In the genomic region with DNA sequence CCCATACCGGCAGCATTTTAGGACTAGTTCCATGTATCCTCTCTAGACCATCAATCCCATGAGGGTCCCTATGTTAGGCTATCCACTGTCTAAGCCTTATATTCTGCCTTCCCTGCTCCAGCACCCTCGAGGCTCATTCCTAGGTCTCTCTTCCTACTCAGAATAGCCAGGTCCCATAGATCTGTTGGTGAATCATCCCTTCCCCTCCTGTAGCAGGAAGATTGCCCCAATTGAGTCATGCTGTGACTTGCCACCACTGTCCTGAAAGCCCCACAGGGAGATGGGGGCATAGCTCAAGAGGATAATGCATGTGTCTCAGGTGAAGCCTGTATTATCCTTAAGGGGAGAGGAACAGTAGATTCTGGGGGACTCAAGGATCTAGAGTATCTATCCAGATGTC, we compare ENCODE assay signal across 29 cellular contexts.
"Had no signal": no experiment of that assay in that cellular context is flagged by ENCODE, and none has a peak within 500 bp of the region (broad histone marks: within the 10 kb centered on the region; RNA-seq: fewer than 3 reads in every experiment).

No MANE protein-coding gene starts in this region.

- H3K9me3 Mint-ChIP-seq: activated CD4-positive, alpha-beta memory T cell treated with anti-CD3 and anti-CD28 coated beads, Interleukin-2, amount 10 ng/mL, durations not matched to agents 7 days and 5 days; activated naive CD4-positive, alpha-beta T cell treated with anti-CD3 and anti-CD28 coated beads, Interleukin-2, amount 10 ng/mL, durations not matched to agents 7 days and 5 days; activated naive CD8-positive, alpha-beta T cell treated with anti-CD3 and anti-CD28 coated beads for 36 hours had no signal

- ATAC-seq: activated CD8-positive, alpha-beta memory T cell treated with anti-CD3 and anti-CD28 coated beads, Interleukin-2, amount 10 ng/mL, durations not matched to agents 7 days and 5 days; Panc1 had no signal

- H3K9me3 ChIP-seq: ascending aorta, SJCRH30 had no signal

- H3K27me3 ChIP-seq: ascending aorta, SJCRH30 had no signal

- H3K4me1 ChIP-seq: ascending aorta, SJCRH30 had no signal

- H3K4me3 ChIP-seq: ascending aorta, SJCRH30, SK-N-MC had no signal

- H3K36me3 ChIP-seq: ascending aorta, SJCRH30, WERI-Rb-1 had no signal

- DNase-seq: activated CD4-positive, alpha-beta memory T cell treated with anti-CD3 and anti-CD28 coated beads, Interleukin-2, amount 10 ng/mL, durations not matched to agents 7 days and 5 days; activated CD4-positive, alpha-beta T cell treated with anti-CD3 and anti-CD28 coated beads for 1 hour; activated CD4-positive, alpha-beta T cell treated with anti-CD3 and anti-CD28 coated beads for 48 hours; activated CD4-positive, CD25-positive, alpha-beta regulatory T cell; activated CD8-positive, alpha-beta memory T cell treated with anti-CD3 and anti-CD28 coated beads for 24 hours; activated CD8-positive, alpha-beta memory T cell treated with anti-CD3 and anti-CD28 coated beads, Interleukin-2, amount 10 ng/mL, durations not matched to agents 7 days and 5 days; activated CD8-positive, alpha-beta memory T cell treated with anti-CD3 and anti-CD28 coated beads, Interleukin-2, amount 50 U/mL, for 48 hours; activated effector memory CD4-positive, alpha-beta T cell treated with Interleukin-2 at 50 U/mL for 16 hours; activated naive CD4-positive, alpha-beta T cell treated with anti-CD3 and anti-CD28 coated beads, Interleukin-2, amount 10 ng/mL, durations not matched to agents 7 days and 5 days; activated naive CD8-positive, alpha-beta T cell treated with anti-CD3 and anti-CD28 coated beads for 36 hours; activated T-cell treated with anti-CD3 and anti-CD28 coated beads, Interleukin-2, amount 50 U/mL, for 48 hours; amygdala; caudate nucleus; cerebellar nuclear complex; KG1; NCI-H1092 treated with DMSO at 0.1 percent for 48 hours; NCI-H1417; NCI-H146; NCI-H187; NCI-H2029 treated with DMSO at 0.1 percent for 48 hours; NCI-H2107; NCI-H226; SHP77; SJCRH30; T1000; WERI-Rb-1 had no signal

- H3K36me3 Mint-ChIP-seq: activated CD8-positive, alpha-beta memory T cell treated with anti-CD3 and anti-CD28 coated beads, Interleukin-2, amount 10 ng/mL, durations not matched to agents 7 days and 5 days; activated naive CD4-positive, alpha-beta T cell treated with anti-CD3 and anti-CD28 coated beads, Interleukin-2, amount 10 ng/mL, durations not matched to agents 7 days and 5 days; activated naive CD8-positive, alpha-beta T cell treated with anti-CD3 and anti-CD28 coated beads for 36 hours had no signal

- H3K27ac Mint-ChIP-seq: activated CD4-positive, alpha-beta memory T cell treated with anti-CD3 and anti-CD28 coated beads, Interleukin-2, amount 10 ng/mL, durations not matched to agents 7 days and 5 days; activated CD8-positive, alpha-beta memory T cell treated with anti-CD3 and anti-CD28 coated beads, Interleukin-2, amount 10 ng/mL, durations not matched to agents 7 days and 5 days; activated naive CD4-positive, alpha-beta T cell treated with anti-CD3 and anti-CD28 coated beads, Interleukin-2, amount 10 ng/mL, durations not matched to agents 7 days and 5 days; activated naive CD8-positive, alpha-beta T cell treated with anti-CD3 and anti-CD28 coated beads for 36 hours had no signal

- H3K27ac ChIP-seq: ascending aorta, SJCRH30, SK-N-MC, WERI-Rb-1 had no signal
